ENCODE assay signal across 2 cellular contexts in the genomic region with DNA sequence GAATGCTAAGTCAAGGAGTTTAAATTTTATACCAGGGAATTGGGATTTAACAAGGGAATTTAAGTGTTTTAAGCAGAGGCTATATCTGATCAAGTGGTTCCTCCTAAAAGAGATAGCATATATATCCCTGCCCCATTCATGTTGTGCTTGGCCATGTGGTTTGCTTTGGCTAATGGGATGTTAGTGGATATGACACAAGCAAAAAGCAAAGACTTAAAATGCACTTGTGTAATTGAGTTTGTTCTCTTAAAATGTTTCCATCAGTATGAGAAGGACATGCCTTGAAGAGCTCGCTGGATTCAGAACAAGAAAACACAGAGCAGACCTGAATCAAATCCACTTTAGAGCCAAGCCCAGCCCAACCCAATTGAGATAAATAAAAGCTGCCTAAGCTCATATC. TPM values are rescaled to one million over a fixed set of nuclear protein-coding genes. Genes with fewer than 3 reads are reported as not detected.
"Had no signal": no experiment of that assay in that cellular context is flagged by ENCODE, and none has a peak within 500 bp of the region (broad histone marks: within the 10 kb centered on the region; RNA-seq: fewer than 3 reads in every experiment).

No MANE protein-coding gene starts in this region.

- DNase-seq: GDM1 had no signal

- H3K4me3 ChIP-seq: GM12878 had no signal

RNA-seq across cellular contexts. Expression of gene C1orf87, which starts 22.4 kb away (rescaled TPM):
- polyA plus RNA-seq: GM12878 had no signal
